1 cellular context compared by ENCODE assay signal in the genomic region with DNA sequence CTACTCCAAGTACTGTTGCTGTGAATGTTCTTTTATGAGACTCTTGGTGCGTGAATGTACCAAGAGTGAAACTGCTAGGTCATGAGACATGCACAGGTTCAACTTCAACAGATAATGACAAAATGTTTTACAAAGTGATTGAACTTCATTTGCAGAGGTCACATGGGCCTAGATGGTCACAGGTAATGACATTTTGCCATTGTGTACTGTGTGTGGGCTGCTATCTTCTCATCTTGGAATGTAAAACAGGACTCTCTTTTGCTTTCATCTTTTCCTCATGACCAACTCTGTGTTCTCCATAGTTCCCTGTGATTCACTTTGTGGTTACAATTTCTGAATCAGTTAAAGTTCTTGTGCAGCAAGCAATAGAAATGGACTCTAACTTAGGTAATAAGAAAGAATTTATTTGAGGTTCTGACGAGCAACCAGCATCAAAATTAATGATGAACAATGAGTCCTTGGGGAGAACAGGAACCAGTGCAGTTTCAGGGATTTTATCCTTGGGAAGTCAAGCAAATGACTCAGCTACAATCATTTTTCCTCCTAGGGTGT.
A peak's percentile ranks its signal among the peaks of the same experiment; 100 is the strongest.
TF ChIP-seq lines count a peak whose summit lies in the region.

No MANE protein-coding gene starts in this region.

TF ChIP-seq in GM12878, 131 proteins besides CTCF, POLR2A, EP300 and RAD21 (continued from another document):
- TF ChIP-seq, protein P1, sequence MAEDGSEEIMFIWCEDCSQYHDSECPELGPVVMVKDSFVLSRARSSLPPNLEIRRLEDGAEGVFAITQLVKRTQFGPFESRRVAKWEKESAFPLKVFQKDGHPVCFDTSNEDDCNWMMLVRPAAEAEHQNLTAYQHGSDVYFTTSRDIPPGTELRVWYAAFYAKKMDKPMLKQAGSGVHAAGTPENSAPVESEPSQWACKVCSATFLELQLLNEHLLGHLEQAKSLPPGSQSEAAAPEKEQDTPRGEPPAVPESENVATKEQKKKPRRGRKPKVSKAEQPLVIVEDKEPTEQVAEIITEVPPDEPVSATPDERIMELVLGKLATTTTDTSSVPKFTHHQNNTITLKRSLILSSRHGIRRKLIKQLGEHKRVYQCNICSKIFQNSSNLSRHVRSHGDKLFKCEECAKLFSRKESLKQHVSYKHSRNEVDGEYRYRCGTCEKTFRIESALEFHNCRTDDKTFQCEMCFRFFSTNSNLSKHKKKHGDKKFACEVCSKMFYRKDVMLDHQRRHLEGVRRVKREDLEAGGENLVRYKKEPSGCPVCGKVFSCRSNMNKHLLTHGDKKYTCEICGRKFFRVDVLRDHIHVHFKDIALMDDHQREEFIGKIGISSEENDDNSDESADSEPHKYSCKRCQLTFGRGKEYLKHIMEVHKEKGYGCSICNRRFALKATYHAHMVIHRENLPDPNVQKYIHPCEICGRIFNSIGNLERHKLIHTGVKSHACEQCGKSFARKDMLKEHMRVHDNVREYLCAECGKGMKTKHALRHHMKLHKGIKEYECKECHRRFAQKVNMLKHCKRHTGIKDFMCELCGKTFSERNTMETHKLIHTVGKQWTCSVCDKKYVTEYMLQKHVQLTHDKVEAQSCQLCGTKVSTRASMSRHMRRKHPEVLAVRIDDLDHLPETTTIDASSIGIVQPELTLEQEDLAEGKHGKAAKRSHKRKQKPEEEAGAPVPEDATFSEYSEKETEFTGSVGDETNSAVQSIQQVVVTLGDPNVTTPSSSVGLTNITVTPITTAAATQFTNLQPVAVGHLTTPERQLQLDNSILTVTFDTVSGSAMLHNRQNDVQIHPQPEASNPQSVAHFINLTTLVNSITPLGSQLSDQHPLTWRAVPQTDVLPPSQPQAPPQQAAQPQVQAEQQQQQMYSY (CRISPR knock-in tag; IDR thresholded peaks at IDR 0.05) = no peak
- TF ChIP-seq IKZF2 (IDR thresholded peaks at IDR 0.05) (peak; percentile 52 to 62; a peak in 3 of 4 replicates), MTA2 (IDR thresholded peaks at IDR 0.05; ENCODE audit: low read depth) (peak; percentile 52), NFIC (IDR thresholded peaks at IDR 0.05; ENCODE audit: low read depth, low read length) (0 out of 2 replicates have a peak, but pooled peaks have one; percentile 11), CBFB (IDR thresholded peaks at IDR 0.05; ENCODE audit: low read depth) (no peak), BACH1 (IDR thresholded peaks at IDR 0.05; ENCODE audit: borderline replicate concordance) (peak; percentile 54; the same call in 1 of the 2 replicates), RAD51 (IDR thresholded peaks at IDR 0.05) (peak; percentile 84), ATF7 (IDR thresholded peaks at IDR 0.05; ENCODE audit: low read depth) (peak; percentile 40; the same call in 1 of the 2 replicates), RUNX3 (IDR thresholded peaks at IDR 0.05; ENCODE audit: low read length) (peak; percentile 55; the same call in 1 of the 2 replicates), WRNIP1 (IDR thresholded peaks at IDR 0.05; ENCODE audit: borderline replicate concordance, low read depth, low read length) (no peak)
- TF ChIP-seq, protein P2, sequence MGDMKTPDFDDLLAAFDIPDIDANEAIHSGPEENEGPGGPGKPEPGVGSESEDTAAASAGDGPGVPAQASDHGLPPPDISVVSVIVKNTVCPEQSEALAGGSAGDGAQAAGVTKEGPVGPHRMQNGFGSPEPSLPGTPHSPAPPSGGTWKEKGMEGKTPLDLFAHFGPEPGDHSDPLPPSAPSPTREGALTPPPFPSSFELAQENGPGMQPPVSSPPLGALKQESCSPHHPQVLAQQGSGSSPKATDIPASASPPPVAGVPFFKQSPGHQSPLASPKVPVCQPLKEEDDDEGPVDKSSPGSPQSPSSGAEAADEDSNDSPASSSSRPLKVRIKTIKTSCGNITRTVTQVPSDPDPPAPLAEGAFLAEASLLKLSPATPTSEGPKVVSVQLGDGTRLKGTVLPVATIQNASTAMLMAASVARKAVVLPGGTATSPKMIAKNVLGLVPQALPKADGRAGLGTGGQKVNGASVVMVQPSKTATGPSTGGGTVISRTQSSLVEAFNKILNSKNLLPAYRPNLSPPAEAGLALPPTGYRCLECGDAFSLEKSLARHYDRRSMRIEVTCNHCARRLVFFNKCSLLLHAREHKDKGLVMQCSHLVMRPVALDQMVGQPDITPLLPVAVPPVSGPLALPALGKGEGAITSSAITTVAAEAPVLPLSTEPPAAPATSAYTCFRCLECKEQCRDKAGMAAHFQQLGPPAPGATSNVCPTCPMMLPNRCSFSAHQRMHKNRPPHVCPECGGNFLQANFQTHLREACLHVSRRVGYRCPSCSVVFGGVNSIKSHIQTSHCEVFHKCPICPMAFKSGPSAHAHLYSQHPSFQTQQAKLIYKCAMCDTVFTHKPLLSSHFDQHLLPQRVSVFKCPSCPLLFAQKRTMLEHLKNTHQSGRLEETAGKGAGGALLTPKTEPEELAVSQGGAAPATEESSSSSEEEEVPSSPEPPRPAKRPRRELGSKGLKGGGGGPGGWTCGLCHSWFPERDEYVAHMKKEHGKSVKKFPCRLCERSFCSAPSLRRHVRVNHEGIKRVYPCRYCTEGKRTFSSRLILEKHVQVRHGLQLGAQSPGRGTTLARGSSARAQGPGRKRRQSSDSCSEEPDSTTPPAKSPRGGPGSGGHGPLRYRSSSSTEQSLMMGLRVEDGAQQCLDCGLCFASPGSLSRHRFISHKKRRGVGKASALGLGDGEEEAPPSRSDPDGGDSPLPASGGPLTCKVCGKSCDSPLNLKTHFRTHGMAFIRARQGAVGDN (IDR thresholded peaks at IDR 0.05) = 0 out of 2 replicates have a peak, but pooled peaks have one; percentile 42
- TF ChIP-seq, protein P3, sequence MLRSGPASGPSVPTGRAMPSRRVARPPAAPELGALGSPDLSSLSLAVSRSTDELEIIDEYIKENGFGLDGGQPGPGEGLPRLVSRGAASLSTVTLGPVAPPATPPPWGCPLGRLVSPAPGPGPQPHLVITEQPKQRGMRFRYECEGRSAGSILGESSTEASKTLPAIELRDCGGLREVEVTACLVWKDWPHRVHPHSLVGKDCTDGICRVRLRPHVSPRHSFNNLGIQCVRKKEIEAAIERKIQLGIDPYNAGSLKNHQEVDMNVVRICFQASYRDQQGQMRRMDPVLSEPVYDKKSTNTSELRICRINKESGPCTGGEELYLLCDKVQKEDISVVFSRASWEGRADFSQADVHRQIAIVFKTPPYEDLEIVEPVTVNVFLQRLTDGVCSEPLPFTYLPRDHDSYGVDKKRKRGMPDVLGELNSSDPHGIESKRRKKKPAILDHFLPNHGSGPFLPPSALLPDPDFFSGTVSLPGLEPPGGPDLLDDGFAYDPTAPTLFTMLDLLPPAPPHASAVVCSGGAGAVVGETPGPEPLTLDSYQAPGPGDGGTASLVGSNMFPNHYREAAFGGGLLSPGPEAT (IDR thresholded peaks at IDR 0.05; ENCODE audit: low read depth) = peak; percentile 62; the same call in 1 of the 2 replicates
- TF ChIP-seq, protein P4, sequence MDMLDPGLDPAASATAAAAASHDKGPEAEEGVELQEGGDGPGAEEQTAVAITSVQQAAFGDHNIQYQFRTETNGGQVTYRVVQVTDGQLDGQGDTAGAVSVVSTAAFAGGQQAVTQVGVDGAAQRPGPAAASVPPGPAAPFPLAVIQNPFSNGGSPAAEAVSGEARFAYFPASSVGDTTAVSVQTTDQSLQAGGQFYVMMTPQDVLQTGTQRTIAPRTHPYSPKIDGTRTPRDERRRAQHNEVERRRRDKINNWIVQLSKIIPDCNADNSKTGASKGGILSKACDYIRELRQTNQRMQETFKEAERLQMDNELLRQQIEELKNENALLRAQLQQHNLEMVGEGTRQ (IDR thresholded peaks at IDR 0.05; ENCODE audit: borderline replicate concordance, low read depth, low read length) = peak; percentile 51; the same call in 1 of the 2 replicates
